Comparison of ENCODE assay signal across 9 cellular contexts in the genomic region with DNA sequence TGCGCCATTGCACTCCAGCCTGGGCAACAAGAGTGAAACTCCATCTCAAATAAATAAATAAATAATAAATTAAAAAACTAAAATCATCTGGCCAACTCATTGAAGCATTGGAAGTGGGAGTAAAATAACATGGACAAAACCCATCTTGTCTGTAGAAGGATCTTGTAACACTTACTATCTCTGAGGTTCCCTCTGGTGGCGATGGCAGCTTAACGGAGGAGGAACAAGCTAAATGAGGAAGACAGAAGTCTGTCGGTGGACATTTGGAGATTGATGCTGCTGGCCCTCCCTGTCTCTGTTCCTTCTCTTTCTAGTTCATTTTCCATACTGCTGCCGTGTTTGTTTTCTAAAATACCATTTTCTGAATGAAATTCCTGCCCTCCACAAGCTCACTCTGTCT. TPM values are rescaled to one million over a fixed set of nuclear protein-coding genes. Genes with fewer than 3 reads are reported as not detected.
DNase-seq lines count a peak whose midpoint lies in the region; TF ChIP-seq lines count a peak whose summit lies in the region.
"Had no signal": no experiment of that assay in that cellular context is flagged by ENCODE, and none has a peak within 500 bp of the region (broad histone marks: within the 10 kb centered on the region; RNA-seq: fewer than 3 reads in every experiment).

No MANE protein-coding gene starts in this region.

- H3K36me3 ChIP-seq in colonic mucosa, result no peaks in the 10 kb centered on the region

- H3K27ac ChIP-seq in colonic mucosa, result no peak overlapping the region

- H3K4me1 Mint-ChIP-seq in Calu3 (ENCODE audit: low read depth, unreplicated experiment), result peaks cover 8% of the 10 kb centered on the region

- no peaks in the 10 kb centered on the region for H3K4me1 ChIP-seq in colonic mucosa

- no peak overlapping the region for H3K4me3 Mint-ChIP-seq in Calu3 (ENCODE audit: low read depth, unreplicated experiment)

- no peak for TF ChIP-seq CTCF in Calu3 (IDR thresholded peaks at IDR 0.05; ENCODE audit: unreplicated experiment)
- peak; percentile 16 for TF ChIP-seq CTCF in colonic mucosa (IDR thresholded peaks at IDR 0.05)

- no peak overlapping the region for H3K4me3 ChIP-seq in colonic mucosa

- no peaks in the 10 kb centered on the region for H3K9me3 ChIP-seq in colonic mucosa

- no peak for DNase-seq in Calu3
- peak; percentile 73 for DNase-seq in MV-4-11 (lab: John Stamatoyannopoulos, UW)
- DNase-seq in colonic mucosa, result peak; percentile 45
- peak; percentile 36 for DNase-seq in myocyte (ENCODE audit: low read depth)
- DNase-seq in stimulated activated CD4-positive, alpha-beta T cell treated with anti-CD3 and anti-CD28 coated beads, Interleukin-12 subunit alpha, Interleukin-12 subunit beta, amount 100 ng/mL, for 4 hours, result no peak
- no peak for DNase-seq in stimulated activated CD4-positive, alpha-beta T cell treated with anti-CD3 and anti-CD28 coated beads, Interleukin-4, amount 100 ng/mL, for 4 hours
- DNase-seq in GM03348 (ENCODE audit: low spot score), result no peak
- no peak for DNase-seq in activated T-cell treated with anti-CD3 and anti-CD28 coated beads for 4 hours
- DNase-seq: activated CD4-positive, alpha-beta T cell treated with anti-CD3 and anti-CD28 coated beads for 48 hours had no signal

- H3K9ac ChIP-seq in colonic mucosa (ENCODE audit: low read depth in 2 of 2, low read length in 2 of 2), result no peak overlapping the region

- H3K27me3 ChIP-seq in colonic mucosa, result no peaks in the 10 kb centered on the region

- peaks cover 45% of the 10 kb centered on the region for H3K36me3 Mint-ChIP-seq in Calu3 (ENCODE audit: insufficient read depth, unreplicated experiment)

- H3K9me3 Mint-ChIP-seq in Calu3 (ENCODE audit: low read depth, unreplicated experiment), result no peaks in the 10 kb centered on the region

- peak overlapping the region; percentile 67 for H3K27ac Mint-ChIP-seq in Calu3 (ENCODE audit: unreplicated experiment)

- intact Hi-C loops in Calu3 (cut with micrococcal nuclease; ENCODE audit: unreplicated experiment) (no loop called here), colonic mucosa (cut with DNase I) (no loop called here)

- H3K27me3 Mint-ChIP-seq in Calu3 (ENCODE audit: unreplicated experiment), result no peaks in the 10 kb centered on the region

- CTCF ChIA-PET in Calu3 (lab: Charles Lee), result no interaction called here

- no TSS peak for BruUV-seq in Calu3 (replicated peaks; lab: Mats Ljungman, UMichigan)

RNA-seq across cellular contexts. Expression of gene ZCCHC2, which starts 43.4 kb away (rescaled TPM):
- total RNA-seq in Calu3 (2022), result 43.5 and 61.4 TPM in 2 replicates
- 10 to 100 TPM; 24.7 to 25.7 TPM for total RNA-seq in colonic mucosa
- total RNA-seq in myocyte, result 3.6 and 4.5 TPM in 2 replicates
- 2.7 TPM for polyA plus RNA-seq in myocyte (2012)

Comparison
In these comparisons a context has a peak if more than half of its experiments do, and no peak if none do; other contexts are left out.
1. DNase-seq: peak in MV-4-11 (single experiment), colonic mucosa (single experiment) and myocyte (single experiment); none in Calu3 (single experiment), stimulated activated CD4-positive, alpha-beta T cell treated with anti-CD3 and anti-CD28 coated beads, Interleukin-12 subunit alpha, Interleukin-12 subunit beta, amount 100 ng/mL, for 4 hours (single experiment), stimulated activated CD4-positive, alpha-beta T cell treated with anti-CD3 and anti-CD28 coated beads, Interleukin-4, amount 100 ng/mL, for 4 hours (0 of 2), GM03348 (single experiment) and activated T-cell treated with anti-CD3 and anti-CD28 coated beads for 4 hours (single experiment).